Comparison of ENCODE assay signal across 18 cellular contexts in the genomic region with DNA sequence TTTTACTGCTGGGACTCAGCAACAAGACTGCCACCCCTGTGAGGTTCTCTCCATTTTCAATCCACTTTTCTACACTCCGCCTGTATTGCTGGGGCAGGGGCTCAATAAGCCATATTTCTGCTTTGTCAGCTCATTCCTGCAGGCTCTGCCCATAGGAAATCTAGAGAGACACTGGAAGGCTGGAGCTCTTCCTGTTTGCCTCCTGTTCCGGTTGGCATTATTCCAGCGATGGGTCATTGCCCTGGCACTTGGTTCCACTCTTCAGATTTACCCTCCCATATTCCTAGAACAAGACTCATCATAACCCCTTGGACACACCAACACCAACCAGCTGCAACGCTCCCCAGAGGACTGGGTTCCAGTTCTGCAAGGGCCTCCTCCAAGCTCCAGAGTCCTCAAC.
DNase-seq lines count a peak whose midpoint lies in the region; ATAC-seq and TF ChIP-seq lines count a peak whose summit lies in the region.
"Had no signal": no experiment of that assay in that cellular context is flagged by ENCODE, and none has a peak within 500 bp of the region (broad histone marks: within the 10 kb centered on the region; RNA-seq: fewer than 3 reads in every experiment).

No MANE protein-coding gene starts in this region.

- H3K36me3 ChIP-seq in mucosa of descending colon (ENCODE audit: low read depth) = no peaks in the 10 kb centered on the region
- H3K36me3 ChIP-seq: spleen, suprapubic skin had no signal

- ATAC-seq in mucosa of descending colon = peak; percentile 55
- no peak for ATAC-seq in HG03025 (IDR thresholded peaks at IDR 0.05; ENCODE audit: low FRiP score, unreplicated experiment)
- ATAC-seq: activated T-cell treated with anti-CD3 and anti-CD28 coated beads, Interleukin-2, amount 50 U/mL, for 4 hours; Right ventricle myocardium inferior had no signal

- peaks cover 5% of the 10 kb centered on the region for H3K4me1 ChIP-seq in mucosa of descending colon (ENCODE audit: low read depth)
- H3K4me1 ChIP-seq: spleen, suprapubic skin had no signal

- no peak overlapping the region for H3K4me3 ChIP-seq in mucosa of descending colon
- no peak overlapping the region for H3K4me3 ChIP-seq in dorsolateral prefrontal cortex
- H3K4me3 ChIP-seq: spleen, suprapubic skin had no signal

- H3K27ac ChIP-seq in dorsolateral prefrontal cortex = no peak overlapping the region
- H3K27ac ChIP-seq: spleen, suprapubic skin had no signal

- no peak for TF ChIP-seq CTCF in mucosa of descending colon (IDR thresholded peaks at IDR 0.05)
- TF ChIP-seq CTCF in dorsolateral prefrontal cortex (IDR thresholded peaks at IDR 0.05 in 54 of 56, conservative IDR thresholded peaks at IDR 0.05 in 2 of 56; ENCODE audit: low read depth in 1 of 56, partially characterized antibody in 56 of 56) = no peak

- DNase-seq in DMS153 (lab: John Stamatoyannopoulos, UW) (peak; percentile 46), LHCN-M2 (ENCODE audit: low read depth) (peak; percentile 53), RKO (ENCODE audit: low spot score) (peak; percentile 50), mucosa of descending colon (peak in 2 of 3 donors; percentile 37 to 49), RPMI8226 (no peak), dorsolateral prefrontal cortex (no peak), amniotic stem cell (lab: John Stamatoyannopoulos, UW) (no peak)
- DNase-seq: activated CD4-positive, alpha-beta T cell treated with anti-CD3 and anti-CD28 coated beads, Interleukin-2, amount 50 U/mL, for 48 hours; activated naive CD4-positive, alpha-beta T cell treated with anti-CD3 and anti-CD28 coated beads, Interleukin-2, amount 10 ng/mL, durations not matched to agents 7 days and 5 days; activated T-cell treated with anti-CD3 and anti-CD28 coated beads, Interleukin-2, amount 50 U/mL, for 4 hours; hippocampal formation; islet precursor cell; mesendoderm; spleen; T-helper 1 cell had no signal

- intact Hi-C loops in mucosa of descending colon (cut with DNase I, micrococcal nuclease) = no loop called here
- intact Hi-C loops in dorsolateral prefrontal cortex (cut with DNase I) = no loop called here

- H3K9me3 ChIP-seq in mucosa of descending colon = no peaks in the 10 kb centered on the region
- H3K9me3 ChIP-seq: spleen, suprapubic skin had no signal

- peaks cover 0 to 7% (median 0%) of the 10 kb centered on the region in 45 donors for H3K27me3 ChIP-seq in dorsolateral prefrontal cortex
- H3K27me3 ChIP-seq: spleen, suprapubic skin had no signal

Comparison
In these comparisons a context has a peak if more than half of its experiments do, and no peak if none do; other contexts are left out.
1. DNase-seq: peak in DMS153 (single experiment), LHCN-M2 (single experiment), RKO (single experiment) and mucosa of descending colon (2 of 3); none in RPMI8226 (single experiment), dorsolateral prefrontal cortex (0 of 10) and amniotic stem cell (single experiment).